ENCODE assay signal across 12 cellular contexts in the genomic region with DNA sequence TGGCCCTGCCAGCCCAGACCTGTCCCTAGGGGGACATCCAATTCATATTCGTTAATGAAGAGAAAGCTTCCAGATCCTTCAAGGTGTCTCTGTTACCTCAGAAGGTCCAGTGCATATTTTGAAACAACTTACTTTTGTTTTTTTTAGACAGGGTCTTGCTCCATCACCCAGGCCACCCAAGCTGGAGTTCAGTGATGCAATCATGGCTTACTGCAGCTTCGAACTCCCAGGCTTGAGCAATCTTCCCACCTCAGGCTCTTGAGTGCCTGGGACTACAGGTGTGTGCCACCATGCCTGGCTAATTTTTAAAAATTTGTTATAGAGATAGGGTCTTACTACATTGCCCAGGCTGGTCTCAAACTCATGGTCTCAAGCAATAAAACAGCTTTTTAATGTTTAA.
"Had no signal": no experiment of that assay in that cellular context is flagged by ENCODE, and none has a peak within 500 bp of the region (broad histone marks: within the 10 kb centered on the region; RNA-seq: fewer than 3 reads in every experiment).

No MANE protein-coding gene starts in this region.

- H3K4me3 ChIP-seq: adrenal gland, esophagus muscularis mucosa had no signal

- H3K9me3 ChIP-seq: adrenal gland, esophagus muscularis mucosa had no signal

- H3K27ac Mint-ChIP-seq: activated CD4-positive, alpha-beta T cell treated with anti-CD3 and anti-CD28 coated beads, Interleukin-2, amount 10 ng/mL, durations not matched to agents 7 days and 5 days; activated T-helper 2 cell treated with anti-CD3 and anti-CD28 coated beads, Interferon-gamma antibody, Interleukin-2, Interleukin-4, amounts not matched to agents 10 μg/mL and 5 μg/mL and 100 μg/mL, durations not matched to agents 14 hours and 24 hours and 36 hours; natural killer cell had no signal

- H3K4me1 ChIP-seq: adrenal gland had no signal

- H3K27ac ChIP-seq: adrenal gland, esophagus muscularis mucosa had no signal

- H3K9me3 Mint-ChIP-seq: activated CD4-positive, alpha-beta T cell treated with anti-CD3 and anti-CD28 coated beads, Interleukin-2, amount 10 ng/mL, durations not matched to agents 7 days and 5 days; activated T-helper 2 cell treated with anti-CD3 and anti-CD28 coated beads, Interferon-gamma antibody, Interleukin-2, Interleukin-4, amounts not matched to agents 10 μg/mL and 5 μg/mL and 100 μg/mL, durations not matched to agents 14 hours and 24 hours and 36 hours; natural killer cell had no signal

- DNase-seq: activated CD4-positive, alpha-beta T cell treated with anti-CD3 and anti-CD28 coated beads, Interleukin-2, amount 10 ng/mL, durations not matched to agents 7 days and 5 days; activated CD4-positive, CD25-positive, alpha-beta regulatory T cell; activated naive CD4-positive, alpha-beta T cell treated with anti-CD3 and anti-CD28 coated beads, Interleukin-2, amount 50 U/mL, for 16 hours; activated T-cell treated with anti-CD3 and anti-CD28 coated beads for 4 hours; foreskin fibroblast; mammary epithelial cell; natural killer cell; posterior cingulate gyrus; stimulated activated naive CD4-positive, alpha-beta T cell had no signal

- H3K36me3 Mint-ChIP-seq: natural killer cell had no signal

- H3K4me3 Mint-ChIP-seq: activated CD4-positive, alpha-beta T cell treated with anti-CD3 and anti-CD28 coated beads, Interleukin-2, amount 10 ng/mL, durations not matched to agents 7 days and 5 days; natural killer cell had no signal

- H3K36me3 ChIP-seq: adrenal gland, esophagus muscularis mucosa had no signal

- H3K27me3 ChIP-seq: adrenal gland had no signal
